8 cellular contexts compared by ENCODE assay signal in genomic region chr14:100317897-100318808, GRCh38. TPM values are rescaled to one million over a fixed set of nuclear protein-coding genes. Genes with fewer than 3 reads are reported as not detected.
A peak's percentile ranks its signal among the peaks of the same experiment; 100 is the strongest.
DNase-seq lines count a peak whose midpoint lies in the region; ATAC-seq and TF ChIP-seq lines count a peak whose summit lies in the region.

No MANE protein-coding gene starts in this region.

- intact Hi-C loops in A673 (cut with micrococcal nuclease; ENCODE audit: unreplicated experiment) (no loop called here), right lobe of liver (cut with DNase I) (no loop called here)

- peaks cover 6% of the 10 kb centered on the region for H3K4me1 Mint-ChIP-seq in WTC11

- no TSS peak for BruUV-seq in A673 (replicated peaks; lab: Mats Ljungman, UMichigan)

- peak; percentile 75 for ATAC-seq in HG03439 (IDR thresholded peaks at IDR 0.05; ENCODE audit: unreplicated experiment)
- peak; percentile 92 for ATAC-seq in WTC11
- ATAC-seq in right lobe of liver, result peak; percentile 38 to 52 (median 44)

- H3K27ac ChIP-seq in A673 (ENCODE audit: low read depth, low read length, poor library complexity, severe bottlenecking) (no peak overlapping the region), right lobe of liver (no peak overlapping the region)

- H3K36me3 Mint-ChIP-seq in WTC11, result no peaks in the 10 kb centered on the region

- H3K27me3 ChIP-seq in A673 (replicated peaks; ENCODE audit: insufficient read depth, low read depth, low read length, poor library complexity), result no peaks in the 10 kb centered on the region
- no peaks in the 10 kb centered on the region for H3K27me3 ChIP-seq in right lobe of liver

- no peak overlapping the region for H3K4me3 Mint-ChIP-seq in WTC11

- peak; percentile 77 for DNase-seq in A673 (ENCODE audit: low spot score)
- DNase-seq in GM19240 (ENCODE audit: insufficient read length, low spot score), result peak; percentile 76
- peak; percentile 82 for DNase-seq in WTC11 (ENCODE audit: low spot score)
- DNase-seq in cardiac fibroblast (ENCODE audit: low read depth in 2 of 2), result peak; percentile 60 to 76
- DNase-seq in right lobe of liver, result peak in 2 of 3 donors; percentile 73 to 74
- DNase-seq in stimulated activated CD8-positive, alpha-beta memory T cell treated with anti-CD3 and anti-CD28 coated beads, Interleukin-12 subunit alpha, Interleukin-12 subunit beta, amount 100 ng/mL, for 1 hour (ENCODE audit: low read depth), result peak; percentile 60
- DNase-seq in NCI-H446 (lab: John Stamatoyannopoulos, UW), result no peak

- POLR2A ChIA-PET in A673 (lab: Charles Lee; ENCODE audit: low non-redundant PET) (no interaction called here), WTC11 (lab: Charles Lee) (no interaction called here)

- no peaks in the 10 kb centered on the region for H3K9me3 Mint-ChIP-seq in WTC11

- H3K9me3 ChIP-seq in A673 (ENCODE audit: low read depth, low read length, poor library complexity, severe bottlenecking) (no peaks in the 10 kb centered on the region), right lobe of liver (no peaks in the 10 kb centered on the region)

- WGBS in right lobe of liver (ENCODE audit: insufficient coverage, low coverage, low lambda C conversion rate, missing lambda C conversion rate), result 39% methylated on average over 17 of the region's 40 CpGs

- no peaks in the 10 kb centered on the region for H3K27me3 Mint-ChIP-seq in WTC11 (ENCODE audit: low read depth)

- CTCF ChIA-PET in A673 (lab: Charles Lee) (no interaction called here), WTC11 (lab: Charles Lee) (interaction anchor here (0.7 to 1.6 kb wide), 4 partner anchors 9 to 125 kb away, joined by 3 to 5 read pairs (median 3); no protein-coding TSS in a partner anchor)

- H3K4me3 ChIP-seq in A673 (ENCODE audit: low read depth, low read length, poor library complexity, severe bottlenecking) (no peak overlapping the region), cardiac fibroblast (replicated peaks in 1 of 2; ENCODE audit: low read depth in 2 of 2, low read length in 2 of 2) (peak overlapping the region; percentile 11 to 24), right lobe of liver (peak overlapping the region; percentile 16 to 32 (median 19))

- TF ChIP-seq CTCF in A673 (conservative IDR thresholded peaks at IDR 0.05; ENCODE audit: low read depth, low read length) (peak; percentile 88), WTC11 (IDR thresholded peaks at IDR 0.05) (peak; percentile 68), cardiac fibroblast (IDR thresholded peaks at IDR 0.05; ENCODE audit: low read depth, low read length) (peak; percentile 73), right lobe of liver (IDR thresholded peaks at IDR 0.05) (peak; percentile 45 to 72 (median 58))

- H3K4me1 ChIP-seq in A673 (ENCODE audit: insufficient read depth, low read length, poor library complexity, severe bottlenecking), result peaks cover 5% of the 10 kb centered on the region
- H3K4me1 ChIP-seq in right lobe of liver, result peaks cover 0 to 26% (median 12%) of the 10 kb centered on the region in 4 donors

- H3K27ac Mint-ChIP-seq in WTC11, result no peak overlapping the region

- no peak for TF ChIP-seq POLR2A in right lobe of liver (IDR thresholded peaks at IDR 0.05)

- H3K36me3 ChIP-seq in A673 (ENCODE audit: insufficient read depth, low read length, poor library complexity, severe bottlenecking) (no peaks in the 10 kb centered on the region), right lobe of liver (no peaks in the 10 kb centered on the region)

TF ChIP-seq in WTC11, 78 proteins besides CTCF, POLR2A, EP300 and RAD21 (continues in another document):
- TF ChIP-seq ZBTB21 (CRISPR knock-in tag; IDR thresholded peaks at IDR 0.05; ENCODE audit: borderline replicate concordance) (no peak), ZNF423 (CRISPR knock-in tag; IDR thresholded peaks at IDR 0.05) (peak; percentile 94), GTF2I (CRISPR knock-in tag; conservative IDR thresholded peaks at IDR 0.05) (no peak), ETV6 (CRISPR knock-in tag; IDR thresholded peaks at IDR 0.05) (no peak), CBFB (CRISPR knock-in tag; IDR thresholded peaks at IDR 0.05; ENCODE audit: low read depth) (no peak), ZNF671 (CRISPR knock-in tag; IDR thresholded peaks at IDR 0.05) (no peak), E2F1 (CRISPR knock-in tag; IDR thresholded peaks at IDR 0.05) (no peak), PRRX2 (CRISPR knock-in tag; IDR thresholded peaks at IDR 0.05) (no peak), TCF7 (CRISPR knock-in tag; IDR thresholded peaks at IDR 0.05; ENCODE audit: low read depth) (no peak), PREB (CRISPR knock-in tag; IDR thresholded peaks at IDR 0.05; ENCODE audit: borderline replicate concordance) (no peak), NR3C1 (CRISPR knock-in tag; conservative IDR thresholded peaks at IDR 0.05; ENCODE audit: low read depth) (no peak)
- TF ChIP-seq, protein P1, sequence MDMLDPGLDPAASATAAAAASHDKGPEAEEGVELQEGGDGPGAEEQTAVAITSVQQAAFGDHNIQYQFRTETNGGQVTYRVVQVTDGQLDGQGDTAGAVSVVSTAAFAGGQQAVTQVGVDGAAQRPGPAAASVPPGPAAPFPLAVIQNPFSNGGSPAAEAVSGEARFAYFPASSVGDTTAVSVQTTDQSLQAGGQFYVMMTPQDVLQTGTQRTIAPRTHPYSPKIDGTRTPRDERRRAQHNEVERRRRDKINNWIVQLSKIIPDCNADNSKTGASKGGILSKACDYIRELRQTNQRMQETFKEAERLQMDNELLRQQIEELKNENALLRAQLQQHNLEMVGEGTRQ (CRISPR knock-in tag; IDR thresholded peaks at IDR 0.05), result no peak
- TF ChIP-seq, protein P2, sequence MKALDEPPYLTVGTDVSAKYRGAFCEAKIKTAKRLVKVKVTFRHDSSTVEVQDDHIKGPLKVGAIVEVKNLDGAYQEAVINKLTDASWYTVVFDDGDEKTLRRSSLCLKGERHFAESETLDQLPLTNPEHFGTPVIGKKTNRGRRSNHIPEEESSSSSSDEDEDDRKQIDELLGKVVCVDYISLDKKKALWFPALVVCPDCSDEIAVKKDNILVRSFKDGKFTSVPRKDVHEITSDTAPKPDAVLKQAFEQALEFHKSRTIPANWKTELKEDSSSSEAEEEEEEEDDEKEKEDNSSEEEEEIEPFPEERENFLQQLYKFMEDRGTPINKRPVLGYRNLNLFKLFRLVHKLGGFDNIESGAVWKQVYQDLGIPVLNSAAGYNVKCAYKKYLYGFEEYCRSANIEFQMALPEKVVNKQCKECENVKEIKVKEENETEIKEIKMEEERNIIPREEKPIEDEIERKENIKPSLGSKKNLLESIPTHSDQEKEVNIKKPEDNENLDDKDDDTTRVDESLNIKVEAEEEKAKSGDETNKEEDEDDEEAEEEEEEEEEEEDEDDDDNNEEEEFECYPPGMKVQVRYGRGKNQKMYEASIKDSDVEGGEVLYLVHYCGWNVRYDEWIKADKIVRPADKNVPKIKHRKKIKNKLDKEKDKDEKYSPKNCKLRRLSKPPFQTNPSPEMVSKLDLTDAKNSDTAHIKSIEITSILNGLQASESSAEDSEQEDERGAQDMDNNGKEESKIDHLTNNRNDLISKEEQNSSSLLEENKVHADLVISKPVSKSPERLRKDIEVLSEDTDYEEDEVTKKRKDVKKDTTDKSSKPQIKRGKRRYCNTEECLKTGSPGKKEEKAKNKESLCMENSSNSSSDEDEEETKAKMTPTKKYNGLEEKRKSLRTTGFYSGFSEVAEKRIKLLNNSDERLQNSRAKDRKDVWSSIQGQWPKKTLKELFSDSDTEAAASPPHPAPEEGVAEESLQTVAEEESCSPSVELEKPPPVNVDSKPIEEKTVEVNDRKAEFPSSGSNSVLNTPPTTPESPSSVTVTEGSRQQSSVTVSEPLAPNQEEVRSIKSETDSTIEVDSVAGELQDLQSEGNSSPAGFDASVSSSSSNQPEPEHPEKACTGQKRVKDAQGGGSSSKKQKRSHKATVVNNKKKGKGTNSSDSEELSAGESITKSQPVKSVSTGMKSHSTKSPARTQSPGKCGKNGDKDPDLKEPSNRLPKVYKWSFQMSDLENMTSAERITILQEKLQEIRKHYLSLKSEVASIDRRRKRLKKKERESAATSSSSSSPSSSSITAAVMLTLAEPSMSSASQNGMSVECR (CRISPR knock-in tag; IDR thresholded peaks at IDR 0.05; ENCODE audit: borderline replicate concordance), result no peak
- TF ChIP-seq, protein P3, sequence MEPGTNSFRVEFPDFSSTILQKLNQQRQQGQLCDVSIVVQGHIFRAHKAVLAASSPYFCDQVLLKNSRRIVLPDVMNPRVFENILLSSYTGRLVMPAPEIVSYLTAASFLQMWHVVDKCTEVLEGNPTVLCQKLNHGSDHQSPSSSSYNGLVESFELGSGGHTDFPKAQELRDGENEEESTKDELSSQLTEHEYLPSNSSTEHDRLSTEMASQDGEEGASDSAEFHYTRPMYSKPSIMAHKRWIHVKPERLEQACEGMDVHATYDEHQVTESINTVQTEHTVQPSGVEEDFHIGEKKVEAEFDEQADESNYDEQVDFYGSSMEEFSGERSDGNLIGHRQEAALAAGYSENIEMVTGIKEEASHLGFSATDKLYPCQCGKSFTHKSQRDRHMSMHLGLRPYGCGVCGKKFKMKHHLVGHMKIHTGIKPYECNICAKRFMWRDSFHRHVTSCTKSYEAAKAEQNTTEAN (CRISPR knock-in tag; IDR thresholded peaks at IDR 0.05), result 0 out of 2 replicates have a peak, but pooled peaks have one; percentile 40

RNA-seq across cellular contexts. Expression of gene SLC25A47, which starts 5.0 kb away (rescaled TPM):
- total RNA-seq in A673 (2021) (not detected in 2 replicates), WTC11 (2021) (not detected in 3 replicates), right lobe of liver (100 to 1,000 TPM in 4 of 6 experiments, 10 to 100 TPM in 2; 74.8 to 378 (median 229) TPM)

RNA-seq across cellular contexts. Expression of gene SLC25A29, which starts 11.9 kb away (rescaled TPM):
- total RNA-seq in A673 (2021) (49.3 and 70.1 TPM in 2 replicates), WTC11 (2021) (179 to 185 TPM (median 181 TPM) in 3 replicates), right lobe of liver (10 to 100 TPM; 14.1 to 30.3 (median 18.2) TPM)

RNA-seq across cellular contexts. Expression of gene WDR25, which starts 58.1 kb away (rescaled TPM):
- total RNA-seq in A673 (2021) (8.7 and 9.4 TPM in 2 replicates), WTC11 (2021) (7.6 to 9.0 TPM (median 8.0 TPM) in 3 replicates), right lobe of liver (1 to 10 TPM; 3.5 to 8.2 (median 4.5) TPM)

Comparison
In these comparisons a context has a peak if more than half of its experiments do, and no peak if none do; other contexts are left out.
1. DNase-seq: peak in A673 (single experiment), GM19240 (single experiment), WTC11 (single experiment), cardiac fibroblast (2 of 2), right lobe of liver (2 of 3) and stimulated activated CD8-positive, alpha-beta memory T cell treated with anti-CD3 and anti-CD28 coated beads, Interleukin-12 subunit alpha, Interleukin-12 subunit beta, amount 100 ng/mL, for 1 hour (single experiment); none in NCI-H446 (0 of 2).
2. RNA of gene SLC25A47, which starts 5.0 kb away (total RNA-seq): 74.8 to 378 TPM in right lobe of liver; not detected in A673 and not detected in WTC11; every median in the first group is over 10 times any median in the second.
3. Peak in every context shown above with its lines, with median percentiles within 50 percentile points of each other: CTCF ChIP-seq and ATAC-seq.